ENCODE assay signal across 8 cellular contexts in genomic region chr14:59020382-59020781, GRCh38.
DNase-seq lines count a peak whose midpoint lies in the region; ATAC-seq and TF ChIP-seq lines count a peak whose summit lies in the region.

No MANE protein-coding gene starts in this region.

- intact Hi-C loops in heart left ventricle (cut with DNase I) (loop anchor here in 8 of 10 donors (2.0 to 10.0 kb wide), 4 partner anchors 376 to 424 kb away; partner anchors contain the start of gene DACT1 (in 2 of the 8)), upper lobe of right lung (cut with DNase I) (loop anchor here (10.0 kb wide), 1 partner anchor 376 kb away; no protein-coding TSS in a partner anchor)

- H3K36me3 ChIP-seq in heart left ventricle = no peaks in the 10 kb centered on the region
- H3K36me3 ChIP-seq in right atrium auricular region = no peaks in the 10 kb centered on the region
- H3K36me3 ChIP-seq in upper lobe of right lung = no peaks in the 10 kb centered on the region
- no peaks in the 10 kb centered on the region for H3K36me3 ChIP-seq in suprapubic skin

- H3K9me3 ChIP-seq in heart left ventricle (no peaks in the 10 kb centered on the region), right atrium auricular region (no peaks in the 10 kb centered on the region), upper lobe of right lung (no peaks in the 10 kb centered on the region), suprapubic skin (no peaks in the 10 kb centered on the region)

- H3K4me1 ChIP-seq in heart left ventricle = no peaks in the 10 kb centered on the region
- H3K4me1 ChIP-seq in right atrium auricular region = no peaks in the 10 kb centered on the region
- H3K4me1 ChIP-seq in upper lobe of right lung = no peaks in the 10 kb centered on the region
- no peaks in the 10 kb centered on the region for H3K4me1 ChIP-seq in suprapubic skin

- ATAC-seq in heart left ventricle (no peak), upper lobe of right lung (peak; percentile 54)

- H3K27me3 ChIP-seq in heart left ventricle = no peaks in the 10 kb centered on the region
- no peaks in the 10 kb centered on the region for H3K27me3 ChIP-seq in right atrium auricular region
- no peaks in the 10 kb centered on the region for H3K27me3 ChIP-seq in upper lobe of right lung
- H3K27me3 ChIP-seq in suprapubic skin = no peaks in the 10 kb centered on the region

- WGBS in heart left ventricle, 4 donors = 78 to 88% (median 80%) methylated on average over 1 of the region's 1 CpG
- 81% methylated on average over 1 of the region's 1 CpG for WGBS in suprapubic skin

- TF ChIP-seq CTCF in heart left ventricle (IDR thresholded peaks at IDR 0.05) (peak in 10 of 12 donors; percentile 9 to 49 (median 33)), right atrium auricular region (IDR thresholded peaks at IDR 0.05) (peak in 1 of 2 donors; percentile 46), epithelial cell of proximal tubule (conservative IDR thresholded peaks at IDR 0.05; ENCODE audit: low read depth, low read length) (peak; percentile 72), upper lobe of right lung (IDR thresholded peaks at IDR 0.05) (peak; percentile 45), suprapubic skin (IDR thresholded peaks at IDR 0.05) (peak in 1 of 2 donors; percentile 18)

- DNase-seq in heart left ventricle (no peak), right atrium auricular region (ENCODE audit: low spot score) (no peak), NCI-H460 (ENCODE audit: extremely low read depth, low read depth) (peak; percentile 11), epithelial cell of proximal tubule (ENCODE audit: low read depth) (no peak), upper lobe of right lung (no peak), suprapubic skin (ENCODE audit: low spot score in 2 of 2) (no peak), COR-L47 (lab: John Stamatoyannopoulos, UW) (no peak)
- DNase-seq in activated CD4-positive, alpha-beta T cell treated with anti-CD3 and anti-CD28 coated beads for 4 hours = no peak

- H3K27ac ChIP-seq in heart left ventricle (no peak overlapping the region), right atrium auricular region (no peak overlapping the region), upper lobe of right lung (no peak overlapping the region), suprapubic skin (no peak overlapping the region)

- TF ChIP-seq EP300 in suprapubic skin (IDR thresholded peaks at IDR 0.05) = no peak

- H3K4me3 ChIP-seq in heart left ventricle (no peak overlapping the region), right atrium auricular region (no peak overlapping the region), epithelial cell of proximal tubule (ENCODE audit: low read depth, low read length) (no peak overlapping the region), upper lobe of right lung (no peak overlapping the region), suprapubic skin (no peak overlapping the region)

- TF ChIP-seq POLR2A in heart left ventricle (IDR thresholded peaks at IDR 0.05) (no peak), suprapubic skin (IDR thresholded peaks at IDR 0.05) (no peak)
